Comparison of ENCODE assay signal across 24 cellular contexts in genomic region chr3:105877625-105877913, GRCh38. TPM values are rescaled to one million over a fixed set of nuclear protein-coding genes. Genes with fewer than 3 reads are reported as not detected.
DNase-seq lines count a peak whose midpoint lies in the region; ATAC-seq and TF ChIP-seq lines count a peak whose summit lies in the region.
"Had no signal": no experiment of that assay in that cellular context is flagged by ENCODE, and none has a peak within 500 bp of the region (broad histone marks: within the 10 kb centered on the region; RNA-seq: fewer than 3 reads in every experiment).

No MANE protein-coding gene starts in this region.

- H3K4me3 ChIP-seq in hepatocyte, result no peak overlapping the region
- no peak overlapping the region for H3K4me3 ChIP-seq in upper lobe of right lung
- H3K4me3 ChIP-seq: breast epithelium, pancreas, right atrium auricular region, vagina had no signal

- H3K9me3 ChIP-seq in hepatocyte (ENCODE audit: low read depth) (no peaks in the 10 kb centered on the region), upper lobe of right lung (no peaks in the 10 kb centered on the region)
- H3K9me3 ChIP-seq: breast epithelium, pancreas, right atrium auricular region, vagina had no signal

- CTCF ChIA-PET in T-cell (lab: Charles Lee), result no interaction called here

- no peak for DNase-seq in activated T-cell treated with anti-CD3 and anti-CD28 coated beads, Interleukin-2, amount 50 U/mL, for 72 hours
- DNase-seq in activated T-cell treated with anti-CD3 and anti-CD28 coated beads, Interleukin-2, amount 50 U/mL, for 1 hour, result no peak
- DNase-seq in T-cell, result no peak
- no peak for DNase-seq in hepatocyte (ENCODE audit: low spot score)
- DNase-seq in upper lobe of right lung, result no peak
- DNase-seq: ACHN; activated CD4-positive, CD25-positive, alpha-beta regulatory T cell treated with anti-CD3 and anti-CD28 coated beads, Interleukin-2, amount 50 U/mL, for 72 hours; activated effector memory CD4-positive, alpha-beta T cell treated with anti-CD3 and anti-CD28 coated beads, Interleukin-2, amount 50 U/mL, for 16 hours; C1 segment of cervical spinal cord; cortex of kidney; GF-D8; mammary epithelial cell; NCI-H1092; NCI-H2029; NCI-H2227 treated with DMSO at 0.1 percent for 48 hours; pancreas; stimulated activated CD4-positive, alpha-beta T cell treated with anti-CD3 and anti-CD28 coated beads, Interleukin-12 subunit alpha, Interleukin-12 subunit beta, amount 100 ng/mL, for 4 hours; stimulated activated CD4-positive, alpha-beta T cell treated with anti-CD3 and anti-CD28 coated beads, Interleukin-4, amount 100 ng/mL, for 4 hours had no signal

- no peak overlapping the region for H3K27ac ChIP-seq in hepatocyte
- peak overlapping the region; percentile 28 for H3K27ac ChIP-seq in upper lobe of right lung
- H3K27ac ChIP-seq: breast epithelium, right atrium auricular region, vagina had no signal

- H2AFZ ChIP-seq in hepatocyte, result peak overlapping the region; percentile 13

- intact Hi-C loops in upper lobe of right lung (cut with DNase I), result no loop called here

- H3K9me3 Mint-ChIP-seq in activated T-cell treated with anti-CD3 and anti-CD28 coated beads, Interleukin-2, amount 50 U/mL, for 72 hours, result peaks cover 2 to 3% of the 10 kb centered on the region in 2 donors
- H3K9me3 Mint-ChIP-seq in T-cell, result no peaks in the 10 kb centered on the region

- H3K27me3 ChIP-seq in hepatocyte (no peaks in the 10 kb centered on the region), upper lobe of right lung (no peaks in the 10 kb centered on the region)
- H3K27me3 ChIP-seq: breast epithelium, pancreas, right atrium auricular region, vagina had no signal

- 93% methylated on average over 1 of the region's 1 CpG for WGBS in hepatocyte (ENCODE audit: low lambda C conversion rate, missing lambda C conversion rate)

- H3K36me3 ChIP-seq in hepatocyte (replicated peaks; ENCODE audit: insufficient read depth, low read depth) (no peaks in the 10 kb centered on the region), upper lobe of right lung (no peaks in the 10 kb centered on the region)
- H3K36me3 ChIP-seq: breast epithelium, pancreas, right atrium auricular region, vagina had no signal

- H3K4me1 ChIP-seq in hepatocyte (ENCODE audit: insufficient read depth), result no peaks in the 10 kb centered on the region
- no peaks in the 10 kb centered on the region for H3K4me1 ChIP-seq in upper lobe of right lung
- H3K4me1 ChIP-seq: breast epithelium, pancreas, right atrium auricular region, vagina had no signal

- H4K20me1 ChIP-seq in hepatocyte (ENCODE audit: insufficient read depth, poor library complexity, severe bottlenecking), result no peaks in the 10 kb centered on the region

- POLR2A ChIA-PET in T-cell (lab: Charles Lee), result interaction anchor here in 1 of 2 donors (0.7 kb wide), 1 partner anchor 19 kb away, joined by 3 read pairs; no protein-coding TSS in a partner anchor

- peaks cover 39% of the 10 kb centered on the region for H3K4me1 Mint-ChIP-seq in activated T-cell treated with anti-CD3 and anti-CD28 coated beads, Interleukin-2, amount 50 U/mL, for 72 hours (ENCODE audit: low read depth)
- peaks cover 14 to 32% (median 29%) of the 10 kb centered on the region in 3 donors for H3K4me1 Mint-ChIP-seq in T-cell

- no peaks in the 10 kb centered on the region for H3K79me2 ChIP-seq in hepatocyte

- H3K36me3 Mint-ChIP-seq in activated T-cell treated with anti-CD3 and anti-CD28 coated beads, Interleukin-2, amount 50 U/mL, for 72 hours (ENCODE audit: insufficient read depth in 2 of 2), result peaks cover 2 to 4% of the 10 kb centered on the region in 2 donors
- peaks cover 3% of the 10 kb centered on the region for H3K36me3 Mint-ChIP-seq in T-cell

- ATAC-seq in activated T-cell treated with anti-CD3 and anti-CD28 coated beads, Interleukin-2, amount 50 U/mL, for 72 hours (replicated peaks in 1 of 2), result no peak
- ATAC-seq in T-cell (replicated peaks in 1 of 4) (no peak), upper lobe of right lung (no peak), HG02840 (IDR thresholded peaks at IDR 0.05; ENCODE audit: low FRiP score, unreplicated experiment) (no peak), HG03280 (IDR thresholded peaks at IDR 0.05; ENCODE audit: unreplicated experiment) (no peak), HG03460 (IDR thresholded peaks at IDR 0.05; ENCODE audit: unreplicated experiment) (no peak)

- no peaks in the 10 kb centered on the region for H3K9me2 ChIP-seq in hepatocyte (replicated peaks; ENCODE audit: insufficient read depth)

- H3K4me2 ChIP-seq in hepatocyte, result no peak overlapping the region

- TF ChIP-seq CTCF in hepatocyte (IDR thresholded peaks at IDR 0.05; ENCODE audit: poor library complexity) (no peak), upper lobe of right lung (IDR thresholded peaks at IDR 0.05) (no peak)

- H3K4me3 Mint-ChIP-seq in activated T-cell treated with anti-CD3 and anti-CD28 coated beads, Interleukin-2, amount 50 U/mL, for 72 hours, result peak overlapping the region; percentile 70 to 90
- H3K4me3 Mint-ChIP-seq in T-cell, result peak overlapping the region in 1 of 3 donors; percentile 73

- H3K27me3 Mint-ChIP-seq in activated T-cell treated with anti-CD3 and anti-CD28 coated beads, Interleukin-2, amount 50 U/mL, for 72 hours (ENCODE audit: low read depth), result no peaks in the 10 kb centered on the region
- no peaks in the 10 kb centered on the region for H3K27me3 Mint-ChIP-seq in T-cell

- H3K27ac Mint-ChIP-seq in activated T-cell treated with anti-CD3 and anti-CD28 coated beads, Interleukin-2, amount 50 U/mL, for 72 hours, result peak overlapping the region; percentile 99
- H3K27ac Mint-ChIP-seq in T-cell, result peak overlapping the region; percentile 88 to 93

RNA-seq across cellular contexts. Expression of gene CBLB, which starts 8.8 kb away (rescaled TPM):
- total RNA-seq in activated T-cell treated with anti-CD3 and anti-CD28 coated beads, Interleukin-2, amount 50 U/mL, for 72 hours, result 100 to 1,000 TPM; 159 to 191 TPM
- total RNA-seq in T-cell, result 100 to 1,000 TPM in 2 of 5 donors, 10 to 100 TPM in 3; 81.3 to 120 (median 99.6) TPM
- total RNA-seq in hepatocyte, result 29.2 and 56.0 TPM in 2 replicates
- 21.3 and 22.6 TPM in 2 replicates for polyA plus RNA-seq in hepatocyte
- 41.5 TPM for total RNA-seq in upper lobe of right lung
